Comparison of ENCODE assay signal across 7 cellular contexts in the genomic region with DNA sequence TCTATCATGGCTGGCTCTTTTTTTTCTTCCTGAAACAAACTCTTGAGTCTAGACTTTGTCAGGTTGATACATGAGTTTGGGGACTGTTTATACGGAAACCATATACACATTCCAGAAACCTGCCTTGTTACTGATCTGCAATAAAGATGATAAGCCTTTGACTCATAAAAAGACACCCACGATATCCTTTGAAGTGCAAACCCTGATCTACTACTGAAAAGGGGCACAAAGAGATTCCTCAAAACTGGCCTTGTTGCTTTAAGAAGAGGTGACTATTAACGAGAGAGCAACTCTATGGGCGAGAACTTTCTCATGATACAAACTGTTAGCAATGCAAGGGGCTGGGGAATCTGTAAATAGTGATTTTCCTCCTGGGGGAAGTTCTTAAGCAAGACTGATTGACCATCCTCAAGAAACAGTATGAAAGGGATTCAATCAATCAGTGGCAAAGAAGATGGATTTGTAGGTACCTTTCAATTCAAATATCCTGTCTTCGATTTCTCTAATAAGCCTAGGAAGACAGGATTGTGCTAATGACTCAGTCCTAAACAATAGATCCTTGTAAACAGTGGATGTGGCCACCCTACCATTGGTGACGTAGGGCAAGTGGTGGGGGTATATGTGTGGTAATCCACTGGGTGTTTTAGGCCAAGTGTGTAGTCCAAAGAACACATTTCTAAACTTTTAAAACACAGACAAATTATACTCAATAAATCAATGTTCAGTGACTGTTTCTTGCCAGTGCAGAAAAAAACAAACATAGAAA.
DNase-seq lines count a peak whose midpoint lies in the region; ATAC-seq and TF ChIP-seq lines count a peak whose summit lies in the region.
"Not testable (repeated sequence)": the region's sequence is repeated elsewhere in the genome, so short reads cannot be mapped to it uniquely, and the experiment has no call there.

No MANE protein-coding gene starts in this region.

- TF ChIP-seq RAD21 in liver (IDR thresholded peaks at IDR 0.05), result peak; percentile 5 to 59

- CTCF ChIA-PET in PC-3 (lab: Charles Lee); MCF 10A (lab: Yijun Ruan, JAX): not testable (repeated sequence)

- H3K9me3 ChIP-seq in PC-3 (ENCODE audit: low read length); liver (ENCODE audit: control insufficient read depth in 4 of 4, low read length in 3 of 4): not testable (repeated sequence)

- BruUV-seq in PC-3 (replicated peaks; lab: Mats Ljungman, UMichigan); MCF 10A (replicated peaks; lab: Mats Ljungman, UMichigan): not testable (repeated sequence)

- not testable (repeated sequence) for H4K20me1 ChIP-seq in PC-3 (ENCODE audit: low read length)

- peak overlapping the region; percentile 67 for H3K4me2 ChIP-seq in PC-3 (ENCODE audit: low read length)

- H3K79me2 ChIP-seq in PC-3 (ENCODE audit: low read length), result not testable (repeated sequence)

- peak; percentile 52 for ATAC-seq in PC-3
- ATAC-seq in activated T-cell treated with anti-CD3 and anti-CD28 coated beads, Interleukin-2, amount 50 U/mL, for 4 hours, result peak; percentile 76 to 83

- TF ChIP-seq CTCF in PC-3 (conservative IDR thresholded peaks at IDR 0.05; ENCODE audit: low read depth, low read length); MCF 10A (IDR thresholded peaks at IDR 0.05; ENCODE audit: unreplicated experiment); fibroblast of villous mesenchyme (IDR thresholded peaks at IDR 0.05; ENCODE audit: insufficient read depth, low read depth, low read length); liver (IDR thresholded peaks at IDR 0.05; ENCODE audit: low read depth, low read length, missing input control): not testable (repeated sequence)

- H3K27me3 ChIP-seq in PC-3 (ENCODE audit: low read length); liver (ENCODE audit: control insufficient read depth in 4 of 4, insufficient read depth in 4 of 4, low read length in 3 of 4): not testable (repeated sequence)

- H3K27ac ChIP-seq in PC-3 (ENCODE audit: low read length) (peak overlapping the region; percentile 88), liver (ENCODE audit: low read depth in 1 of 2, low read length in 2 of 2) (peak overlapping the region; percentile 41 to 61)

- H3K9ac ChIP-seq in PC-3 (ENCODE audit: low read length), result peak overlapping the region; percentile 56
- H3K9ac ChIP-seq in liver (ENCODE audit: low read depth in 1 of 2, low read length in 2 of 2), result not testable (repeated sequence)

- not testable (repeated sequence) for H3K27me3 Mint-ChIP-seq in activated T-cell treated with anti-CD3 and anti-CD28 coated beads, Interleukin-2, amount 50 U/mL, for 4 hours (ENCODE audit: low read depth); MCF 10A (ENCODE audit: insufficient read depth, unreplicated experiment)

- not testable (repeated sequence) for H3K4me3 ChIP-seq in PC-3 (ENCODE audit: low read length); fibroblast of villous mesenchyme (ENCODE audit: low read depth, low read length); liver (ENCODE audit: low read depth in 1 of 3, low read length in 3 of 3)

- H3K9me3 Mint-ChIP-seq in activated T-cell treated with anti-CD3 and anti-CD28 coated beads, Interleukin-2, amount 50 U/mL, for 4 hours; MCF 10A (ENCODE audit: unreplicated experiment): not testable (repeated sequence)

- not testable (repeated sequence) for H3K4me1 Mint-ChIP-seq in activated T-cell treated with anti-CD3 and anti-CD28 coated beads, Interleukin-2, amount 50 U/mL, for 4 hours (ENCODE audit: low read depth); MCF 10A (ENCODE audit: insufficient read depth, unreplicated experiment)

- 48% methylated on average over 6 of the region's 6 CpGs for WGBS in liver

- intact Hi-C loops in PC-3 (cut with micrococcal nuclease); MCF 10A (cut with micrococcal nuclease): not testable (repeated sequence)

- H3K36me3 ChIP-seq in PC-3 (ENCODE audit: low read depth, low read length); liver (ENCODE audit: control insufficient read depth in 4 of 4, insufficient read depth in 3 of 4, low read depth in 1 of 4, low read length in 3 of 4): not testable (repeated sequence)

- H3K27ac Mint-ChIP-seq in MCF 10A (ENCODE audit: low read depth, unreplicated experiment), result not testable (repeated sequence)

- H3K36me3 Mint-ChIP-seq in activated T-cell treated with anti-CD3 and anti-CD28 coated beads, Interleukin-2, amount 50 U/mL, for 4 hours (ENCODE audit: insufficient read depth); MCF 10A (ENCODE audit: insufficient read depth, unreplicated experiment): not testable (repeated sequence)

- H3F3A ChIP-seq in PC-3 (ENCODE audit: low read length, unreplicated experiment), result not testable (repeated sequence)

- peak overlapping the region; percentile 18; the same call in 1 of the 2 replicates for H2AFZ ChIP-seq in PC-3 (ENCODE audit: low read length)

- H3K4me1 ChIP-seq in PC-3 (ENCODE audit: insufficient read depth, low read length), result peaks cover 26% of the 10 kb centered on the region
- H3K4me1 ChIP-seq in liver (ENCODE audit: control insufficient read depth in 4 of 4, insufficient read depth in 4 of 4, low read length in 3 of 4), result peaks cover 2 to 11% (median 3%) of the 10 kb centered on the region in 4 donors

- DNase-seq in ELR (ENCODE audit: low read depth) (peak; percentile 68), PC-3 (peak; percentile 55), MCF 10A (ENCODE audit: unreplicated experiment) (peak; percentile 11), fibroblast of villous mesenchyme (ENCODE audit: low read depth) (peak; percentile 60), renal cortical epithelial cell (ENCODE audit: low read depth) (peak; percentile 49)
- not testable (repeated sequence) for DNase-seq in activated T-cell treated with anti-CD3 and anti-CD28 coated beads, Interleukin-2, amount 50 U/mL, for 4 hours

- not testable (repeated sequence) for H3K9me2 ChIP-seq in PC-3 (replicated peaks; ENCODE audit: low read length)

- POLR2A ChIA-PET in PC-3 (lab: Charles Lee; ENCODE audit: unreplicated experiment); MCF 10A (lab: Yijun Ruan, JAX): not testable (repeated sequence)

- not testable (repeated sequence) for H3K4me3 Mint-ChIP-seq in activated T-cell treated with anti-CD3 and anti-CD28 coated beads, Interleukin-2, amount 50 U/mL, for 4 hours; MCF 10A (ENCODE audit: unreplicated experiment)

TF ChIP-seq in liver, 16 proteins besides CTCF, POLR2A, EP300 and RAD21:
- TF ChIP-seq RXRA (IDR thresholded peaks at IDR 0.05), result peak; percentile 69 to 70
- peak; percentile 41 for TF ChIP-seq YY1 (IDR thresholded peaks at IDR 0.05)
- peak; percentile 29 for TF ChIP-seq FOXA2 (IDR thresholded peaks at IDR 0.05)
- TF ChIP-seq HNF4G (IDR thresholded peaks at IDR 0.05), result peak; percentile 77
- TF ChIP-seq, protein P1, sequence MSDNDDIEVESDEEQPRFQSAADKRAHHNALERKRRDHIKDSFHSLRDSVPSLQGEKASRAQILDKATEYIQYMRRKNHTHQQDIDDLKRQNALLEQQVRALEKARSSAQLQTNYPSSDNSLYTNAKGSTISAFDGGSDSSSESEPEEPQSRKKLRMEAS (IDR thresholded peaks at IDR 0.05), result peak; percentile 41
- TF ChIP-seq, protein P2, sequence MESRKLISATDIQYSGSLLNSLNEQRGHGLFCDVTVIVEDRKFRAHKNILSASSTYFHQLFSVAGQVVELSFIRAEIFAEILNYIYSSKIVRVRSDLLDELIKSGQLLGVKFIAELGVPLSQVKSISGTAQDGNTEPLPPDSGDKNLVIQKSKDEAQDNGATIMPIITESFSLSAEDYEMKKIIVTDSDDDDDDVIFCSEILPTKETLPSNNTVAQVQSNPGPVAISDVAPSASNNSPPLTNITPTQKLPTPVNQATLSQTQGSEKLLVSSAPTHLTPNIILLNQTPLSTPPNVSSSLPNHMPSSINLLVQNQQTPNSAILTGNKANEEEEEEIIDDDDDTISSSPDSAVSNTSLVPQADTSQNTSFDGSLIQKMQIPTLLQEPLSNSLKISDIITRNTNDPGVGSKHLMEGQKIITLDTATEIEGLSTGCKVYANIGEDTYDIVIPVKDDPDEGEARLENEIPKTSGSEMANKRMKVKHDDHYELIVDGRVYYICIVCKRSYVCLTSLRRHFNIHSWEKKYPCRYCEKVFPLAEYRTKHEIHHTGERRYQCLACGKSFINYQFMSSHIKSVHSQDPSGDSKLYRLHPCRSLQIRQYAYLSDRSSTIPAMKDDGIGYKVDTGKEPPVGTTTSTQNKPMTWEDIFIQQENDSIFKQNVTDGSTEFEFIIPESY (IDR thresholded peaks at IDR 0.05), result peak; percentile 31
- TF ChIP-seq SP1 (IDR thresholded peaks at IDR 0.05), result peak; percentile 88
- peak; percentile 82 to 93 for TF ChIP-seq HNF4A (conservative IDR thresholded peaks at IDR 0.05)
- TF ChIP-seq JUND (IDR thresholded peaks at IDR 0.05), result peak; percentile 61 to 81
